27 cellular contexts compared by ENCODE assay signal in genomic region chr20:56805966-56806365, GRCh38.
"Had no signal": no experiment of that assay in that cellular context is flagged by ENCODE, and none has a peak within 500 bp of the region (broad histone marks: within the 10 kb centered on the region; RNA-seq: fewer than 3 reads in every experiment).

No MANE protein-coding gene starts in this region.

- H3K27ac Mint-ChIP-seq: mesothelial cell of epicardium; naive B cell; natural killer cell; stimulated activated naive B cell treated with anti-CD40 and anti-IgM and Interleukin-4, amounts not matched to agents 10 μg/mL and 1 μg/mL and 100 μg/mL, for 72 hours had no signal

- H3K9ac ChIP-seq: parathyroid adenoma had no signal

- H3K4me2 ChIP-seq: hepatocyte had no signal

- DNase-seq: islet precursor cell; left ventricle myocardium inferior; mesendoderm; naive B cell; natural killer cell; nephron progenitor cell; nucleus accumbens; retina; right cardiac atrium; stimulated activated CD4-positive, alpha-beta T cell treated with anti-CD3 and anti-CD28 coated beads, Interleukin-12 subunit alpha, Interleukin-12 subunit beta, amount 100 ng/mL, for 4 hours; stimulated activated CD4-positive, alpha-beta T cell treated with anti-CD3 and anti-CD28 coated beads, Interleukin-15, amount 100 ng/mL, for 24 hours; stimulated activated CD4-positive, alpha-beta T cell treated with anti-CD3 and anti-CD28 coated beads, Interleukin-2, amount 100 ng/mL, for 24 hours; stimulated activated CD4-positive, alpha-beta T cell treated with anti-CD3 and anti-CD28 coated beads, Interleukin-4, amount 100 ng/mL, for 1 hour; stimulated activated naive B cell treated with anti-CD40 and anti-IgM and Interleukin-4, amounts not matched to agents 10 μg/mL and 1 μg/mL and 100 μg/mL, for 72 hours; stimulated activated naive CD8-positive, alpha-beta T cell treated with anti-CD3 and anti-CD28 coated beads, Interleukin-15, Interleukin-2, amounts not matched to agents 100 U/mL and 50 U/mL, for 24 hours; stomach; testis; thyroid gland; transverse colon; uterus had no signal

- H2AFZ ChIP-seq: hepatocyte, parathyroid adenoma had no signal

- H3K79me2 ChIP-seq: hepatocyte, parathyroid adenoma had no signal

- H3K4me3 ChIP-seq: hepatocyte, left ventricle myocardium inferior, lung, prostate gland, skin epidermis, stomach, testis, thyroid gland, transverse colon, uterus had no signal

- H3K9me3 Mint-ChIP-seq: mesothelial cell of epicardium, natural killer cell had no signal

- H3K9me3 ChIP-seq: left ventricle myocardium inferior, prostate gland, testis, thyroid gland, transverse colon, uterus had no signal

- H3K27me3 ChIP-seq: hepatocyte, testis, thyroid gland, transverse colon, uterus had no signal

- H3K36me3 Mint-ChIP-seq: mesothelial cell of epicardium; naive B cell; natural killer cell; stimulated activated naive B cell treated with anti-CD40 and anti-IgM and Interleukin-4, amounts not matched to agents 10 μg/mL and 1 μg/mL and 100 μg/mL, for 72 hours had no signal

- H3K4me1 Mint-ChIP-seq: naive B cell; natural killer cell; stimulated activated naive B cell treated with anti-CD40 and anti-IgM and Interleukin-4, amounts not matched to agents 10 μg/mL and 1 μg/mL and 100 μg/mL, for 72 hours had no signal

- ATAC-seq: sciatic nerve; stimulated activated naive B cell treated with anti-CD40 and anti-IgM and Interleukin-4, amounts not matched to agents 10 μg/mL and 1 μg/mL and 100 μg/mL, for 72 hours had no signal

- H3K4me1 ChIP-seq: left ventricle myocardium inferior, parathyroid adenoma, prostate gland, stomach, testis, uterus had no signal

- H3K4me3 Mint-ChIP-seq: mesothelial cell of epicardium, naive B cell, natural killer cell, nephron progenitor cell had no signal

- H3K36me3 ChIP-seq: left ventricle myocardium inferior, prostate gland, stomach, thyroid gland, transverse colon, uterus had no signal

- H3K27ac ChIP-seq: hepatocyte, left ventricle myocardium inferior, parathyroid adenoma, prostate gland, skin epidermis, stomach, testis, thyroid gland, transverse colon, uterus had no signal
